ENCODE assay signal across 1 cellular context in the genomic region with DNA sequence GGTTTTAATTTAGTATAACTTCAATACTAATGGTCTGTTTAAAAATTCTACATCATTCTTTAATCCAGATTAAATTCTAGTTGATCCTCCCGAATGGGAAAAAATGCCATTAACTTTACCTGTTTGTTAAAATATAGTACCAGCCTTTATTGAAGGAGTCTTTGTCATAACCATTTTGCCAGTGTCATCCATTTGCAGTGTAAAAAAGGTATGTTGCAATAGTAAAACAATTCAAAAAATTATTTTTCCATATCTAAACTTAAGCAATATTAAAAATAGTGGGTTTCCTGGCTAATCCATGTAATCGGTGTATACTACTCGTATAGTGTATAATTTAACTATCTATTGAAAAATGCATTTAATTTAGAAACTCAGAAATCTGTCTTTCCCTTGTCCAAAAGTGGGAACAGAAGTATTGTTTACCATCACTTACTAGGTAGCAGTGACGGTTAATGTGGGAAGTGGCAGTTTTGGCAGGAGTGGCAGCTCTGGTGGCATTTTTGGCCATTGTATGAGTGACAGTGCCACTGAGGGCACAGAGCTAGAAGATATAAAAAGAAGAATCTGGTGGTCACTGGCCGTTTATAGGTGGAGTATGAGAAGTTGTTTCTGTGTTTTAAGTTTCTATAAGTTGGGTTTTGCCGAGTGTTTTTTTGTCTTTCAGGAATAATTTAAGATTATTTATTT.
TF ChIP-seq lines count a peak whose summit lies in the region.

No MANE protein-coding gene starts in this region.

TF ChIP-seq in K562, 482 proteins besides CTCF, POLR2A, EP300 and RAD21:
- TF ChIP-seq CEBPB (tag; IDR thresholded peaks at IDR 0.05) = peak; percentile 86
- TF ChIP-seq, protein P1, sequence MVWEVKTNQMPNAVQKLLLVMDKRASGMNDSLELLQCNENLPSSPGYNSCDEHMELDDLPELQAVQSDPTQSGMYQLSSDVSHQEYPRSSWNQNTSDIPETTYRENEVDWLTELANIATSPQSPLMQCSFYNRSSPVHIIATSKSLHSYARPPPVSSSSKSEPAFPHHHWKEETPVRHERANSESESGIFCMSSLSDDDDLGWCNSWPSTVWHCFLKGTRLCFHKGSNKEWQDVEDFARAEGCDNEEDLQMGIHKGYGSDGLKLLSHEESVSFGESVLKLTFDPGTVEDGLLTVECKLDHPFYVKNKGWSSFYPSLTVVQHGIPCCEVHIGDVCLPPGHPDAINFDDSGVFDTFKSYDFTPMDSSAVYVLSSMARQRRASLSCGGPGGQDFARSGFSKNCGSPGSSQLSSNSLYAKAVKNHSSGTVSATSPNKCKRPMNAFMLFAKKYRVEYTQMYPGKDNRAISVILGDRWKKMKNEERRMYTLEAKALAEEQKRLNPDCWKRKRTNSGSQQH (CRISPR knock-in tag; IDR thresholded peaks at IDR 0.05) = no peak
- no peak for TF ChIP-seq ZKSCAN1 (IDR thresholded peaks at IDR 0.05; ENCODE audit: low read depth, low read length)
- no peak for TF ChIP-seq CEBPG (CRISPR knock-in tag; IDR thresholded peaks at IDR 0.05)
- peak; percentile 54 to 75 for TF ChIP-seq CEBPG (tag; conservative IDR thresholded peaks at IDR 0.05 in 1 of 2, IDR thresholded peaks at IDR 0.05 in 1 of 2)
